Comparison of ENCODE assay signal across 23 cellular contexts in genomic region chr17:60174035-60174434, GRCh38. TPM values are rescaled to one million over a fixed set of nuclear protein-coding genes. Genes with fewer than 3 reads are reported as not detected.
DNase-seq lines count a peak whose midpoint lies in the region; ATAC-seq and TF ChIP-seq lines count a peak whose summit lies in the region.
"Had no signal": no experiment of that assay in that cellular context is flagged by ENCODE, and none has a peak within 500 bp of the region (broad histone marks: within the 10 kb centered on the region; RNA-seq: fewer than 3 reads in every experiment).

No MANE protein-coding gene starts in this region.

- H3K27me3 ChIP-seq in neutrophil = no peaks in the 10 kb centered on the region
- H3K27me3 ChIP-seq: BE2C, MG63, SJSA1 had no signal

- CTCF ChIA-PET in activated CD4-positive, alpha-beta T cell treated with anti-CD3 and anti-CD28 coated beads, Interleukin-2, amount 10 ng/mL, durations not matched to agents 7 days and 5 days (lab: Charles Lee) = no interaction called here

- H3K9me3 Mint-ChIP-seq in activated CD4-positive, alpha-beta T cell treated with anti-CD3 and anti-CD28 coated beads, Interleukin-2, amount 10 ng/mL, durations not matched to agents 7 days and 5 days = no peaks in the 10 kb centered on the region
- no peaks in the 10 kb centered on the region for H3K9me3 Mint-ChIP-seq in HFFc6
- no peaks in the 10 kb centered on the region for H3K9me3 Mint-ChIP-seq in glutamatergic neuron (ENCODE audit: unreplicated experiment)
- no peaks in the 10 kb centered on the region for H3K9me3 Mint-ChIP-seq in activated naive CD8-positive, alpha-beta T cell treated with anti-CD3 and anti-CD28 coated beads, Interleukin-2, amount 50 U/mL, for 24 hours

- H3K4me1 Mint-ChIP-seq in activated CD4-positive, alpha-beta T cell treated with anti-CD3 and anti-CD28 coated beads, Interleukin-2, amount 10 ng/mL, durations not matched to agents 7 days and 5 days = peaks cover 17% of the 10 kb centered on the region
- peaks cover 41% of the 10 kb centered on the region for H3K4me1 Mint-ChIP-seq in HFFc6 (ENCODE audit: low read depth)
- H3K4me1 Mint-ChIP-seq in glutamatergic neuron (ENCODE audit: low read depth, unreplicated experiment) = peaks cover 26% of the 10 kb centered on the region
- H3K4me1 Mint-ChIP-seq in activated naive CD8-positive, alpha-beta T cell treated with anti-CD3 and anti-CD28 coated beads, Interleukin-2, amount 50 U/mL, for 24 hours = peaks cover 17% of the 10 kb centered on the region

- H3K36me3 Mint-ChIP-seq in activated CD4-positive, alpha-beta T cell treated with anti-CD3 and anti-CD28 coated beads, Interleukin-2, amount 10 ng/mL, durations not matched to agents 7 days and 5 days (ENCODE audit: low read depth) = peaks cover 1% of the 10 kb centered on the region
- peaks cover 4% of the 10 kb centered on the region; the same call in 1 of the 2 replicates for H3K36me3 Mint-ChIP-seq in HFFc6 (ENCODE audit: low read depth)
- no peaks in the 10 kb centered on the region for H3K36me3 Mint-ChIP-seq in glutamatergic neuron (ENCODE audit: unreplicated experiment)
- H3K36me3 Mint-ChIP-seq in activated naive CD8-positive, alpha-beta T cell treated with anti-CD3 and anti-CD28 coated beads, Interleukin-2, amount 50 U/mL, for 24 hours (ENCODE audit: low read depth) = peaks cover 3% of the 10 kb centered on the region

- no peaks in the 10 kb centered on the region for H3K27me3 Mint-ChIP-seq in activated CD4-positive, alpha-beta T cell treated with anti-CD3 and anti-CD28 coated beads, Interleukin-2, amount 10 ng/mL, durations not matched to agents 7 days and 5 days
- H3K27me3 Mint-ChIP-seq in HFFc6 (ENCODE audit: insufficient read depth) = peaks cover 3% of the 10 kb centered on the region
- H3K27me3 Mint-ChIP-seq in glutamatergic neuron (ENCODE audit: unreplicated experiment) = peaks cover 5% of the 10 kb centered on the region
- no peaks in the 10 kb centered on the region for H3K27me3 Mint-ChIP-seq in activated naive CD8-positive, alpha-beta T cell treated with anti-CD3 and anti-CD28 coated beads, Interleukin-2, amount 50 U/mL, for 24 hours

- no peak for TF ChIP-seq CTCF in HFFc6 (IDR thresholded peaks at IDR 0.05)
- TF ChIP-seq CTCF in glutamatergic neuron (IDR thresholded peaks at IDR 0.05; ENCODE audit: partially characterized antibody, unreplicated experiment) = no peak
- TF ChIP-seq CTCF in neutrophil (IDR thresholded peaks at IDR 0.05) = no peak

- peaks cover 39% of the 10 kb centered on the region for H3K36me3 ChIP-seq in neutrophil
- H3K36me3 ChIP-seq: BE2C had no signal

- peak overlapping the region; percentile 92 for H3K27ac ChIP-seq in neutrophil
- H3K27ac ChIP-seq: PC-9, SJSA1 had no signal

- H3K4me3 Mint-ChIP-seq in activated CD4-positive, alpha-beta T cell treated with anti-CD3 and anti-CD28 coated beads, Interleukin-2, amount 10 ng/mL, durations not matched to agents 7 days and 5 days = no peak overlapping the region
- H3K4me3 Mint-ChIP-seq in HFFc6 (no peak overlapping the region), glutamatergic neuron (ENCODE audit: unreplicated experiment) (no peak overlapping the region)
- H3K4me3 Mint-ChIP-seq in activated naive CD8-positive, alpha-beta T cell treated with anti-CD3 and anti-CD28 coated beads, Interleukin-2, amount 50 U/mL, for 24 hours = no peak overlapping the region
- H3K4me3 Mint-ChIP-seq: CD14-positive monocyte had no signal

- no peak overlapping the region for H3K4me3 ChIP-seq in neutrophil (ENCODE audit: low read depth in 1 of 2, low read length in 1 of 2)
- H3K4me3 ChIP-seq: MG63, PC-9, SJSA1 had no signal

- POLR2A ChIA-PET in activated CD4-positive, alpha-beta T cell treated with anti-CD3 and anti-CD28 coated beads, Interleukin-2, amount 10 ng/mL, durations not matched to agents 7 days and 5 days (lab: Charles Lee) = no interaction called here

- DNase-seq in activated CD4-positive, alpha-beta T cell treated with anti-CD3 and anti-CD28 coated beads, Interleukin-2, amount 10 ng/mL, durations not matched to agents 7 days and 5 days = no peak
- no peak for DNase-seq in activated CD4-positive, alpha-beta T cell treated with anti-CD3 and anti-CD28 coated beads, Interleukin-2, amount 50 U/mL, for 48 hours
- DNase-seq in HFFc6 = no peak
- DNase-seq in glutamatergic neuron = no peak
- DNase-seq in activated naive CD8-positive, alpha-beta T cell treated with anti-CD3 and anti-CD28 coated beads, Interleukin-2, amount 50 U/mL, for 24 hours = no peak
- DNase-seq in stimulated activated CD4-positive, alpha-beta T cell treated with anti-CD3 and anti-CD28 coated beads, Interleukin-2, amount 100 ng/mL, for 48 hours = no peak
- DNase-seq: 8988T, BE2C, H7, MG63, NCI-H146, NCI-H2029, NCI-H2171, NCI-H226, NCI-H510A, PC-9, Right ventricle myocardium superior had no signal

- H3K4me1 ChIP-seq in neutrophil (ENCODE audit: control insufficient read depth in 1 of 2, insufficient read depth in 1 of 2, low read depth in 1 of 2, low read length in 1 of 2) = peaks cover 47 to 57% of the 10 kb centered on the region in 2 experiments
- H3K4me1 ChIP-seq: SJSA1 had no signal

- no peaks in the 10 kb centered on the region for H3K9me3 ChIP-seq in neutrophil
- H3K9me3 ChIP-seq: BE2C, MG63, SJSA1 had no signal

- ATAC-seq in activated naive CD8-positive, alpha-beta T cell treated with anti-CD3 and anti-CD28 coated beads, Interleukin-2, amount 50 U/mL, for 24 hours = no peak
- no peak for ATAC-seq in HG02938 (IDR thresholded peaks at IDR 0.05; ENCODE audit: unreplicated experiment)

- peak overlapping the region; percentile 3 for H3K27ac Mint-ChIP-seq in activated CD4-positive, alpha-beta T cell treated with anti-CD3 and anti-CD28 coated beads, Interleukin-2, amount 10 ng/mL, durations not matched to agents 7 days and 5 days
- H3K27ac Mint-ChIP-seq in HFFc6 (peak overlapping the region; percentile 60), glutamatergic neuron (ENCODE audit: unreplicated experiment) (peak overlapping the region; percentile 67)
- H3K27ac Mint-ChIP-seq in activated naive CD8-positive, alpha-beta T cell treated with anti-CD3 and anti-CD28 coated beads, Interleukin-2, amount 50 U/mL, for 24 hours = no peak overlapping the region
- H3K27ac Mint-ChIP-seq: CD14-positive monocyte had no signal

RNA-seq across cellular contexts. Expression of gene CA4, which starts 24.3 kb away (rescaled TPM):
- total RNA-seq in activated CD4-positive, alpha-beta T cell treated with anti-CD3 and anti-CD28 coated beads, Interleukin-2, amount 10 ng/mL, durations not matched to agents 7 days and 5 days = not detected
- total RNA-seq in HFFc6 (2021; fragmentation: NEBNext Ultra II Directional; extraction: Animal tissue kit (Norgen Biotek cat#: 25700)) = not detected
- total RNA-seq in glutamatergic neuron (ENCODE audit: unreplicated experiment) = 0.98 TPM
- total RNA-seq: LHCN-M2, PC-9, RPMI7951, SJSA1 had no signal
